In the genomic region with DNA sequence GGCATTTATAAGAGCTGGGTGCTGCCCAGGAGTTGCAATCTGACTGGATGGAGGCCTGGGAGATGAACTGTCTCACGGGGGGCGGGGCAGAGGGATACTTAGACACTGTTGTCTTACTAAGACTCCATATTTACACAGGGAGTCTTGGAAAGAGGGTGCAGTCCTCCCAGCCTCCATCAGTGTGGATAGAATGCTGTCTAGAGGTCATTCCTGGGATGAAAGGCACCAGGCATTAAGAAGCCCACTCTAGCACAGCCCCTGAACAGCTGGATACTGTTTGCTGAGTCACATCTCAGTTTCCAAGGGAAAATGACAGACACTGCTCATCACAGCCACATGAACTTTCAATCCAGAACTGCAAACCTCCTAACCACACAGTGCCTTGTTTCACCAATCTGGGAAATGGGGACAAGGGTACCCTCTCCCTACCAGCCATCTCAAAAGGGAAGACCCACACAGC, we compare ENCODE assay signal across 1 cellular context.
TF ChIP-seq lines count a peak whose summit lies in the region.

No MANE protein-coding gene starts in this region.

TF ChIP-seq in GM23338, 12 proteins besides CTCF, POLR2A, EP300 and RAD21:
- TF ChIP-seq, protein P1, sequence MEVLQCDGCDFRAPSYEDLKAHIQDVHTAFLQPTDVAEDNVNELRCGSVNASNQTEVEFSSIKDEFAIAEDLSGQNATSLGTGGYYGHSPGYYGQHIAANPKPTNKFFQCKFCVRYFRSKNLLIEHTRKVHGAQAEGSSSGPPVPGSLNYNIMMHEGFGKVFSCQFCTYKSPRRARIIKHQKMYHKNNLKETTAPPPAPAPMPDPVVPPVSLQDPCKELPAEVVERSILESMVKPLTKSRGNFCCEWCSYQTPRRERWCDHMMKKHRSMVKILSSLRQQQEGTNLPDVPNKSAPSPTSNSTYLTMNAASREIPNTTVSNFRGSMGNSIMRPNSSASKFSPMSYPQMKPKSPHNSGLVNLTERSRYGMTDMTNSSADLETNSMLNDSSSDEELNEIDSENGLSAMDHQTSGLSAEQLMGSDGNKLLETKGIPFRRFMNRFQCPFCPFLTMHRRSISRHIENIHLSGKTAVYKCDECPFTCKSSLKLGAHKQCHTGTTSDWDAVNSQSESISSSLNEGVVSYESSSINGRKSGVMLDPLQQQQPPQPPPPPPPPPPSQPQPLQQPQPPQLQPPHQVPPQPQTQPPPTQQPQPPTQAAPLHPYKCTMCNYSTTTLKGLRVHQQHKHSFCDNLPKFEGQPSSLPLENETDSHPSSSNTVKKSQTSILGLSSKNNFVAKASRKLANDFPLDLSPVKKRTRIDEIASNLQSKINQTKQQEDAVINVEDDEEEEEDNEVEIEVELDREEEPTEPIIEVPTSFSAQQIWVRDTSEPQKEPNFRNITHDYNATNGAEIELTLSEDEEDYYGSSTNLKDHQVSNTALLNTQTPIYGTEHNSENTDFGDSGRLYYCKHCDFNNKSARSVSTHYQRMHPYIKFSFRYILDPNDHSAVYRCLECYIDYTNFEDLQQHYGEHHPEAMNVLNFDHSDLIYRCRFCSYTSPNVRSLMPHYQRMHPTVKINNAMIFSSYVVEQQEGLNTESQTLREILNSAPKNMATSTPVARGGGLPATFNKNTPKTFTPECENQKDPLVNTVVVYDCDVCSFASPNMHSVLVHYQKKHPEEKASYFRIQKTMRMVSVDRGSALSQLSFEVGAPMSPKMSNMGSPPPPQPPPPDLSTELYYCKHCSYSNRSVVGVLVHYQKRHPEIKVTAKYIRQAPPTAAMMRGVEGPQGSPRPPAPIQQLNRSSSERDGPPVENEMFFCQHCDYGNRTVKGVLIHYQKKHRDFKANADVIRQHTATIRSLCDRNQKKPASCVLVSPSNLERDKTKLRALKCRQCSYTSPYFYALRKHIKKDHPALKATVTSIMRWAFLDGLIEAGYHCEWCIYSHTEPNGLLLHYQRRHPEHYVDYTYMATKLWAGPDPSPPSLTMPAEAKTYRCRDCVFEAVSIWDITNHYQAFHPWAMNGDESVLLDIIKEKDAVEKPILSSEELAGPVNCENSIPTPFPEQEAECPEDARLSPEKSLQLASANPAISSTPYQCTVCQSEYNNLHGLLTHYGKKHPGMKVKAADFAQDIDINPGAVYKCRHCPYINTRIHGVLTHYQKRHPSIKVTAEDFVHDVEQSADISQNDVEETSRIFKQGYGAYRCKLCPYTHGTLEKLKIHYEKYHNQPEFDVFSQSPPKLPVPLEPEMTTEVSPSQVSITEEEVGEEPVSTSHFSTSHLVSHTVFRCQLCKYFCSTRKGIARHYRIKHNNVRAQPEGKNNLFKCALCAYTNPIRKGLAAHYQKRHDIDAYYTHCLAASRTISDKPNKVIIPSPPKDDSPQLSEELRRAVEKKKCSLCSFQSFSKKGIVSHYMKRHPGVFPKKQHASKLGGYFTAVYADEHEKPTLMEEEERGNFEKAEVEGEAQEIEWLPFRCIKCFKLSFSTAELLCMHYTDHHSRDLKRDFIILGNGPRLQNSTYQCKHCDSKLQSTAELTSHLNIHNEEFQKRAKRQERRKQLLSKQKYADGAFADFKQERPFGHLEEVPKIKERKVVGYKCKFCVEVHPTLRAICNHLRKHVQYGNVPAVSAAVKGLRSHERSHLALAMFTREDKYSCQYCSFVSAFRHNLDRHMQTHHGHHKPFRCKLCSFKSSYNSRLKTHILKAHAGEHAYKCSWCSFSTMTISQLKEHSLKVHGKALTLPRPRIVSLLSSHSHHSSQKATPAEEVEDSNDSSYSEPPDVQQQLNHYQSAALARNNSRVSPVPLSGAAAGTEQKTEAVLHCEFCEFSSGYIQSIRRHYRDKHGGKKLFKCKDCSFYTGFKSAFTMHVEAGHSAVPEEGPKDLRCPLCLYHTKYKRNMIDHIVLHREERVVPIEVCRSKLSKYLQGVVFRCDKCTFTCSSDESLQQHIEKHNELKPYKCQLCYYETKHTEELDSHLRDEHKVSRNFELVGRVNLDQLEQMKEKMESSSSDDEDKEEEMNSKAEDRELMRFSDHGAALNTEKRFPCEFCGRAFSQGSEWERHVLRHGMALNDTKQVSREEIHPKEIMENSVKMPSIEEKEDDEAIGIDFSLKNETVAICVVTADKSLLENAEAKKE (CRISPR knock-in tag; IDR thresholded peaks at IDR 0.05): no peak
- TF ChIP-seq ZNF331 (CRISPR knock-in tag; IDR thresholded peaks at IDR 0.05; ENCODE audit: low read depth) (no peak), EZH2 (IDR thresholded peaks at IDR 0.05; ENCODE audit: low read depth, unreplicated experiment) (no peak), NANOG (IDR thresholded peaks at IDR 0.05; ENCODE audit: borderline replicate concordance) (no peak), POLR2AphosphoS5 (IDR thresholded peaks at IDR 0.05; ENCODE audit: low read depth) (no peak), ZNF114 (CRISPR knock-in tag; IDR thresholded peaks at IDR 0.05) (no peak), CREB1 (CRISPR knock-in tag; IDR thresholded peaks at IDR 0.05; ENCODE audit: low read depth) (no peak), EZH2phosphoT487 (IDR thresholded peaks at IDR 0.05; ENCODE audit: unreplicated experiment) (no peak)
- TF ChIP-seq, protein P2, sequence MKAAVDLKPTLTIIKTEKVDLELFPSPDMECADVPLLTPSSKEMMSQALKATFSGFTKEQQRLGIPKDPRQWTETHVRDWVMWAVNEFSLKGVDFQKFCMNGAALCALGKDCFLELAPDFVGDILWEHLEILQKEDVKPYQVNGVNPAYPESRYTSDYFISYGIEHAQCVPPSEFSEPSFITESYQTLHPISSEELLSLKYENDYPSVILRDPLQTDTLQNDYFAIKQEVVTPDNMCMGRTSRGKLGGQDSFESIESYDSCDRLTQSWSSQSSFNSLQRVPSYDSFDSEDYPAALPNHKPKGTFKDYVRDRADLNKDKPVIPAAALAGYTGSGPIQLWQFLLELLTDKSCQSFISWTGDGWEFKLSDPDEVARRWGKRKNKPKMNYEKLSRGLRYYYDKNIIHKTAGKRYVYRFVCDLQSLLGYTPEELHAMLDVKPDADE (IDR thresholded peaks at IDR 0.05): no peak
